9 cellular contexts compared by ENCODE assay signal in the genomic region with DNA sequence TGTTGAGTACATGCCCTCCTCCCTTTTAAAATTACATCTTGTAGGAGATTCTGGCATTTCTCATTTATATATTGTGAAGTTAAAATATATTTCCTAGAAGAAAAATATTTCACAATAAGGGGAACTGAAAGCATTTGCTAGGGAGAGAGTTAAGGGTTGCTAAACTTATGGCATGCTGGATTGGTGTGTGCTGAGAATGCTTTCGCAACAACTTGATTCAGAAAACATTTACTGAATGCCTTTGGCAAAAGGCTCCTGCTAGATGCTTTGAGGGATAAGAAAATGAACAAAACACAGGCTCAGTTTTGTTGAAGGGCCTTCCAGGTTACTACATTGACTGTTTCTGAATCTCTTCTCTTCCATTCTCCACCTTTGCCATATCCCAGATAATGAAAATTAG.
DNase-seq lines count a peak whose midpoint lies in the region; ATAC-seq, FAIRE-seq and TF ChIP-seq lines count a peak whose summit lies in the region.
"Had no signal": no experiment of that assay in that cellular context is flagged by ENCODE, and none has a peak within 500 bp of the region (broad histone marks: within the 10 kb centered on the region; RNA-seq: fewer than 3 reads in every experiment).

No MANE protein-coding gene starts in this region.

- H3K4ac ChIP-seq in IMR-90 (ENCODE audit: low read depth, low read length): no peak overlapping the region

- H3K4me3 ChIP-seq in IMR-90 (ENCODE audit: insufficient read depth, low read depth, low read length) (no peak overlapping the region), GM12878 (no peak overlapping the region), tibial artery (no peak overlapping the region)

- no peak for TF ChIP-seq RAD21 in IMR-90 (IDR thresholded peaks at IDR 0.05; ENCODE audit: low read length)
- no peak for TF ChIP-seq RAD21 in GM12878 (IDR thresholded peaks at IDR 0.05; ENCODE audit: insufficient read depth, low read depth, low read length)

- peak; percentile 89 for DNase-seq in IMR-90
- no peak for DNase-seq in GM12878 (ENCODE audit: low read depth, low spot score)
- DNase-seq in left colon: no peak
- DNase-seq in tibial artery: peak in 1 of 2 donors; percentile 38
- DNase-seq in posterior cingulate gyrus: no peak
- DNase-seq in NCI-H2227 (lab: John Stamatoyannopoulos, UW; ENCODE audit: unreplicated experiment): no peak
- DNase-seq in GM12892 (ENCODE audit: insufficient read length): no peak
- DNase-seq: activated CD4-positive, CD25-positive, alpha-beta regulatory T cell had no signal

- no peak for TF ChIP-seq EP300 in GM12878 (IDR thresholded peaks at IDR 0.05; ENCODE audit: borderline replicate concordance in 1 of 2, control insufficient read depth in 1 of 2, low read depth in 2 of 2, low read length in 2 of 2)

- FAIRE-seq in GM12878 (lab: Jason Lieb, UNC) (peak; percentile 35), GM12892 (lab: Jason Lieb, UNC) (no peak)

- CTCF ChIA-PET in IMR-90 (lab: Yijun Ruan, JAX) (no interaction called here), GM12878 (lab: Yijun Ruan, JAX) (interaction anchor here (1.0 kb wide), 1 partner anchor 67 kb away, joined by 3 read pairs; a partner anchor contains a TSS)

- H4K91ac ChIP-seq in IMR-90 (ENCODE audit: insufficient read depth, low read depth, low read length): no peak overlapping the region

- SMC1A ChIA-PET in GM12878 (lab: Charles Lee; ENCODE audit: uncharacterized antibody, unreplicated experiment): interaction anchor here (0.7 to 6.6 kb wide), 9 partner anchors 9 to 64 kb away, joined by 3 to 42 read pairs (median 4); no protein-coding TSS in a partner anchor

- no peak overlapping the region for H3K23ac ChIP-seq in IMR-90 (ENCODE audit: low read depth, low read length)

- H3K9me1 ChIP-seq in IMR-90 (ENCODE audit: insufficient read depth, low read length): peaks cover 19% of the 10 kb centered on the region

- intact Hi-C loops in IMR-90 (cut with micrococcal nuclease) (loop anchor here (5.0 kb wide), 3 partner anchors 50 to 65 kb away; no protein-coding TSS in a partner anchor), GM12878 (cut with micrococcal nuclease; ENCODE audit: unreplicated experiment) (no loop called here), left colon (cut with DNase I, micrococcal nuclease) (no loop called here), tibial artery (cut with DNase I; ENCODE audit: low total_unique reads) (no loop called here), posterior cingulate gyrus (cut with DNase I) (loop anchor here (5.0 kb wide), 1 partner anchor 55 kb away; no protein-coding TSS in a partner anchor)

- no CpG with 5 or more reads among the region's 1 CpG for WGBS in IMR-90 (ENCODE audit: extremely low coverage in 2 of 2, insufficient read length in 1 of 2), 2 experiments
- 96% methylated on average over 1 of the region's 1 CpG for WGBS in GM12878 (ENCODE audit: insufficient coverage, insufficient replicate concordance, low lambda C conversion rate, missing lambda C conversion rate)

- H3K14ac ChIP-seq in IMR-90 (replicated peaks; ENCODE audit: low read depth, low read length): no peak overlapping the region

- peaks cover 57% of the 10 kb centered on the region for H3K79me2 ChIP-seq in GM12878 (ENCODE audit: control insufficient read depth, insufficient read depth, low read length)

- H3K36me3 ChIP-seq in IMR-90 (ENCODE audit: control insufficient read depth, insufficient read depth, low read length) (no peaks in the 10 kb centered on the region), GM12878 (ENCODE audit: control insufficient read depth in 2 of 2, insufficient read depth in 2 of 2, low read length in 1 of 2) (no peaks in the 10 kb centered on the region), tibial artery (no peaks in the 10 kb centered on the region)

- H4K20me1 ChIP-seq in IMR-90 (ENCODE audit: insufficient read depth, low read length): peaks cover 33% of the 10 kb centered on the region; the same call in 1 of the 2 replicates
- no peaks in the 10 kb centered on the region; the same call in 1 of the 2 replicates for H4K20me1 ChIP-seq in GM12878 (ENCODE audit: control insufficient read depth, insufficient read depth)

- H2AFZ ChIP-seq in IMR-90 (replicated peaks; ENCODE audit: low read length, poor library complexity): no peak overlapping the region
- no peak overlapping the region for H2AFZ ChIP-seq in GM12878 (ENCODE audit: control insufficient read depth, low read depth, low read length)

- H2BK120ac ChIP-seq in IMR-90 (ENCODE audit: low read depth, low read length): no peak overlapping the region

- H3K79me1 ChIP-seq in IMR-90 (ENCODE audit: low read depth in 1 of 2, low read length in 2 of 2): peaks cover 24 to 70% of the 10 kb centered on the region in 2 experiments

- RAD21 ChIA-PET in GM12878 (lab: Charles Lee; ENCODE audit: unreplicated experiment): interaction anchor here (1.1 to 1.6 kb wide), 2 partner anchors 14 to 34 kb away, joined by 4 read pairs; no protein-coding TSS in a partner anchor

- H3K56ac ChIP-seq in IMR-90 (ENCODE audit: extremely low read depth, insufficient read depth, low read length): no peak overlapping the region

- H3K27me3 ChIP-seq in IMR-90 (ENCODE audit: control insufficient read depth, insufficient read depth, low read length): no peaks in the 10 kb centered on the region
- H3K27me3 ChIP-seq in GM12878 (replicated peaks in 1 of 2; ENCODE audit: control insufficient read depth in 2 of 2, insufficient read depth in 2 of 2, low read length in 1 of 2): no peaks in the 10 kb centered on the region
- H3K27me3 ChIP-seq in tibial artery: no peaks in the 10 kb centered on the region

- H2BK5ac ChIP-seq in IMR-90 (ENCODE audit: low read depth, low read length, poor library complexity, severe bottlenecking): peak overlapping the region; percentile 47

- TF ChIP-seq CTCF in IMR-90 (conservative IDR thresholded peaks at IDR 0.05; ENCODE audit: low read depth, low read length): no peak
- TF ChIP-seq CTCF in GM12878 (IDR thresholded peaks at IDR 0.05 in 2 of 3, conservative IDR thresholded peaks at IDR 0.05 in 1 of 3; ENCODE audit: control insufficient read depth in 2 of 3, extremely low read depth in 1 of 3, insufficient read depth in 1 of 3, low read depth in 3 of 3, low read length in 3 of 3): no peak
- TF ChIP-seq CTCF in tibial artery (IDR thresholded peaks at IDR 0.05): no peak

- in situ Hi-C loops in IMR-90 (cut with MboI; ENCODE audit: low sequenced_read_pairs) (no loop called here), GM12878 (cut with MboI) (no loop called here)

- H3K18ac ChIP-seq in IMR-90 (ENCODE audit: low read depth, low read length): no peak overlapping the region

- no peak overlapping the region for H2AK5ac ChIP-seq in IMR-90 (ENCODE audit: low read depth, low read length)

- H3K4me2 ChIP-seq in IMR-90 (ENCODE audit: low read depth, low read length) (peak overlapping the region; percentile 62), GM12878 (ENCODE audit: control insufficient read depth, insufficient read depth) (no peak overlapping the region; the same call in 1 of the 2 replicates)

- BruUV-seq in IMR-90 (replicated peaks; lab: Mats Ljungman, UMichigan) (no TSS peak), GM12878 (replicated peaks; lab: Mats Ljungman, UMichigan) (no TSS peak)

- no peak overlapping the region for H2BK15ac ChIP-seq in IMR-90 (ENCODE audit: low read depth, low read length)

- peaks cover 29% of the 10 kb centered on the region for H3K4me1 ChIP-seq in IMR-90 (ENCODE audit: control insufficient read depth, insufficient read depth, low read length)
- H3K4me1 ChIP-seq in GM12878 (ENCODE audit: control insufficient read depth, insufficient read depth, low read length): peaks cover 19% of the 10 kb centered on the region
- H3K4me1 ChIP-seq in tibial artery: peaks cover 0 to 78% (median 53%) of the 10 kb centered on the region in 4 donors

- H3K9me3 ChIP-seq in IMR-90 (ENCODE audit: control insufficient read depth, insufficient read depth, low read length): no peaks in the 10 kb centered on the region
- H3K9me3 ChIP-seq in GM12878 (replicated peaks; ENCODE audit: control insufficient read depth, insufficient read depth, low read length): no peaks in the 10 kb centered on the region
- no peaks in the 10 kb centered on the region for H3K9me3 ChIP-seq in tibial artery

- peak; percentile 78 for ATAC-seq in IMR-90 (ENCODE audit: low read depth)
- ATAC-seq in GM12878: peak; percentile 40; the same call in 1 of the 3 replicates
- peak; percentile 21 for ATAC-seq in left colon
- ATAC-seq in HG03135 (IDR thresholded peaks at IDR 0.05; ENCODE audit: unreplicated experiment): no peak

- no peak overlapping the region for H2AK9ac ChIP-seq in IMR-90 (replicated peaks; ENCODE audit: low read depth, low read length, poor library complexity)

- POLR2A ChIA-PET in IMR-90 (lab: Charles Lee; ENCODE audit: unreplicated experiment): no interaction called here
- POLR2A ChIA-PET in GM12878 (lab: Charles Lee): interaction anchor here (0.7 to 1.1 kb wide), 3 partner anchors 9 to 30 kb away, joined by 3 read pairs; no protein-coding TSS in a partner anchor

- no peak overlapping the region for H2BK20ac ChIP-seq in IMR-90 (ENCODE audit: low read depth, low read length)

- H4K5ac ChIP-seq in IMR-90 (ENCODE audit: low read depth, low read length): no peak overlapping the region

- H3K9ac ChIP-seq in IMR-90 (ENCODE audit: low read depth, low read length) (no peak overlapping the region), GM12878 (ENCODE audit: control insufficient read depth, insufficient read depth, low read length) (no peak overlapping the region)

- TF ChIP-seq POLR2A in IMR-90 (IDR thresholded peaks at IDR 0.05; ENCODE audit: low read depth, low read length) (no peak), GM12878 (IDR thresholded peaks at IDR 0.05; ENCODE audit: low read depth, low read length) (no peak), GM12892 (IDR thresholded peaks at IDR 0.05; ENCODE audit: low read depth, low read length) (no peak)

- dilution Hi-C loops in IMR-90 (cut with HindIII; ENCODE audit: low sequenced_read_pairs, unreplicated experiment): no loop called here

- no peak overlapping the region for H4K8ac ChIP-seq in IMR-90 (ENCODE audit: low read depth in 2 of 2, low read length in 2 of 2)

- H3K27ac ChIP-seq in IMR-90 (ENCODE audit: insufficient read depth, low read length): no peak overlapping the region
- H3K27ac ChIP-seq in GM12878 (ENCODE audit: control insufficient read depth, insufficient read depth): no peak overlapping the region
- H3K27ac ChIP-seq in tibial artery: peak overlapping the region; percentile 26 to 36

TF ChIP-seq in IMR-90, 13 proteins besides CTCF, POLR2A, EP300 and RAD21 (continues in another document):
- TF ChIP-seq CEBPB (IDR thresholded peaks at IDR 0.05; ENCODE audit: low read depth, low read length): peak; percentile 99

TF ChIP-seq in GM12878, 131 proteins besides CTCF, POLR2A, EP300 and RAD21 (continues in another document):
- TF ChIP-seq POU2F2 (IDR thresholded peaks at IDR 0.05; ENCODE audit: borderline replicate concordance, low read depth, low read length): no peak
- TF ChIP-seq HDAC2 (IDR thresholded peaks at IDR 0.05): no peak
- no peak for TF ChIP-seq TCF12 (IDR thresholded peaks at IDR 0.05; ENCODE audit: low read depth, low read length)
- no peak for TF ChIP-seq MEF2A (IDR thresholded peaks at IDR 0.05; ENCODE audit: insufficient read depth, low read depth, low read length)
- TF ChIP-seq SPI1 (IDR thresholded peaks at IDR 0.05; ENCODE audit: borderline replicate concordance, insufficient read depth, low read depth, low read length): peak; percentile 79
- TF ChIP-seq MYB (IDR thresholded peaks at IDR 0.05; ENCODE audit: borderline replicate concordance, low read depth, low read length): no peak

Comparison
In these comparisons a context has a peak if more than half of its experiments do, and no peak if none do; other contexts are left out.
1. H3K27ac ChIP-seq: peak in tibial artery (2 of 2); none in IMR-90 (single experiment) and GM12878 (single experiment).
2. intact Hi-C loops: an anchor here in IMR-90 (5.0 kb wide) and posterior cingulate gyrus (5.0 kb wide); none called in GM12878, left colon and tibial artery.